8 cellular contexts compared by ENCODE assay signal in genomic region chr17:61574542-61575351, GRCh38.
DNase-seq lines count a peak whose midpoint lies in the region; ATAC-seq and TF ChIP-seq lines count a peak whose summit lies in the region.

No MANE protein-coding gene starts in this region.

- POLR2A ChIA-PET in HEK293 (lab: Yijun Ruan, JAX) = interaction anchor here (0.9 to 1.3 kb wide), 2 partner anchors 162 to 175 kb away, joined by 3 to 4 read pairs; partner anchors contain the start of gene TBX2

- CTCF ChIA-PET in HEK293 (lab: Yijun Ruan, JAX) = interaction anchor here (0.6 to 3.0 kb wide), 32 partner anchors 8 to 678 kb away, joined by 3 to 29 read pairs (median 4); no protein-coding TSS in a partner anchor

- no peak overlapping the region for H3K4me3 ChIP-seq in HEK293 (ENCODE audit: low read depth, low read length)

- H3K27ac ChIP-seq in HEK293 (ENCODE audit: extremely low read depth, low read depth, low read length) = no peak overlapping the region

- ATAC-seq in HG02840 (IDR thresholded peaks at IDR 0.05; ENCODE audit: low FRiP score, unreplicated experiment) = no peak
- no peak for ATAC-seq in HG03045 (IDR thresholded peaks at IDR 0.05; ENCODE audit: unreplicated experiment)
- no peak for ATAC-seq in GM18867 (IDR thresholded peaks at IDR 0.05; ENCODE audit: unreplicated experiment)

- no peaks in the 10 kb centered on the region for H3K4me1 ChIP-seq in HEK293 (ENCODE audit: control insufficient read depth, insufficient read depth, low read length)

- H3K36me3 ChIP-seq in HEK293 (ENCODE audit: control insufficient read depth in 2 of 2, insufficient read depth in 1 of 2, low read length in 2 of 2) = no peaks in the 10 kb centered on the region

- DNase-seq in AG09319 (ENCODE audit: extremely low read depth, low read depth) = no peak
- DNase-seq in RKO (ENCODE audit: low spot score) = peak; percentile 51
- peak; percentile 14 for DNase-seq in glomerular visceral epithelial cell (ENCODE audit: extremely low spot score)
- DNase-seq in activated CD4-positive, CD25-positive, alpha-beta regulatory T cell treated with anti-CD3 and anti-CD28 coated beads, Interleukin-2, amount 50 U/mL, for 72 hours = no peak

- peak; percentile 41 for TF ChIP-seq CTCF in AG09319 (IDR thresholded peaks at IDR 0.05; ENCODE audit: low read depth, low read length)
- TF ChIP-seq CTCF in HEK293 (tag by site-specific recombination; IDR thresholded peaks at IDR 0.05) = peak; percentile 44; the same call in 1 of the 2 replicates

- no peaks in the 10 kb centered on the region for H3K9me3 ChIP-seq in HEK293 (ENCODE audit: control insufficient read depth, insufficient read depth, low read depth, low read length)

TF ChIP-seq in HEK293, 187 proteins besides CTCF, POLR2A, EP300 and RAD21:
- 0 out of 2 replicates have a peak, but pooled peaks have one; percentile 13 for TF ChIP-seq ZBTB8A (tag by site-specific recombination; IDR thresholded peaks at IDR 0.05)
- TF ChIP-seq ZFP69B (tag by site-specific recombination; IDR thresholded peaks at IDR 0.05) = no peak
- no peak for TF ChIP-seq ZNF19 (tag by site-specific recombination; IDR thresholded peaks at IDR 0.05; ENCODE audit: low read depth)
- TF ChIP-seq, protein P1, sequence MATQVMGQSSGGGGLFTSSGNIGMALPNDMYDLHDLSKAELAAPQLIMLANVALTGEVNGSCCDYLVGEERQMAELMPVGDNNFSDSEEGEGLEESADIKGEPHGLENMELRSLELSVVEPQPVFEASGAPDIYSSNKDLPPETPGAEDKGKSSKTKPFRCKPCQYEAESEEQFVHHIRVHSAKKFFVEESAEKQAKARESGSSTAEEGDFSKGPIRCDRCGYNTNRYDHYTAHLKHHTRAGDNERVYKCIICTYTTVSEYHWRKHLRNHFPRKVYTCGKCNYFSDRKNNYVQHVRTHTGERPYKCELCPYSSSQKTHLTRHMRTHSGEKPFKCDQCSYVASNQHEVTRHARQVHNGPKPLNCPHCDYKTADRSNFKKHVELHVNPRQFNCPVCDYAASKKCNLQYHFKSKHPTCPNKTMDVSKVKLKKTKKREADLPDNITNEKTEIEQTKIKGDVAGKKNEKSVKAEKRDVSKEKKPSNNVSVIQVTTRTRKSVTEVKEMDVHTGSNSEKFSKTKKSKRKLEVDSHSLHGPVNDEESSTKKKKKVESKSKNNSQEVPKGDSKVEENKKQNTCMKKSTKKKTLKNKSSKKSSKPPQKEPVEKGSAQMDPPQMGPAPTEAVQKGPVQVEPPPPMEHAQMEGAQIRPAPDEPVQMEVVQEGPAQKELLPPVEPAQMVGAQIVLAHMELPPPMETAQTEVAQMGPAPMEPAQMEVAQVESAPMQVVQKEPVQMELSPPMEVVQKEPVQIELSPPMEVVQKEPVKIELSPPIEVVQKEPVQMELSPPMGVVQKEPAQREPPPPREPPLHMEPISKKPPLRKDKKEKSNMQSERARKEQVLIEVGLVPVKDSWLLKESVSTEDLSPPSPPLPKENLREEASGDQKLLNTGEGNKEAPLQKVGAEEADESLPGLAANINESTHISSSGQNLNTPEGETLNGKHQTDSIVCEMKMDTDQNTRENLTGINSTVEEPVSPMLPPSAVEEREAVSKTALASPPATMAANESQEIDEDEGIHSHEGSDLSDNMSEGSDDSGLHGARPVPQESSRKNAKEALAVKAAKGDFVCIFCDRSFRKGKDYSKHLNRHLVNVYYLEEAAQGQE (tag by site-specific recombination; IDR thresholded peaks at IDR 0.05) = no peak
- TF ChIP-seq ZNF239 (tag by site-specific recombination; IDR thresholded peaks at IDR 0.05) = no peak
- TF ChIP-seq ZNF335 (tag by site-specific recombination; conservative IDR thresholded peaks at IDR 0.05) = 0 out of 2 replicates have a peak, but pooled peaks have one; percentile 43
- TF ChIP-seq ZNF660 (tag by site-specific recombination; IDR thresholded peaks at IDR 0.05) = 0 out of 2 replicates have a peak, but pooled peaks have one; percentile 42
- no peak for TF ChIP-seq BCL11B (tag by site-specific recombination; IDR thresholded peaks at IDR 0.05; ENCODE audit: low read depth)
- TF ChIP-seq ZNF600 (tag by site-specific recombination; IDR thresholded peaks at IDR 0.05) = 0 out of 2 replicates have a peak, but pooled peaks have one; percentile 26
- TF ChIP-seq ZNF341 (tag by site-specific recombination; IDR thresholded peaks at IDR 0.05; ENCODE audit: low read depth) = no peak
- 0 out of 2 replicates have a peak, but pooled peaks have one; percentile 19 for TF ChIP-seq ZBTB17 (tag by site-specific recombination; IDR thresholded peaks at IDR 0.05)
- TF ChIP-seq, protein P2, sequence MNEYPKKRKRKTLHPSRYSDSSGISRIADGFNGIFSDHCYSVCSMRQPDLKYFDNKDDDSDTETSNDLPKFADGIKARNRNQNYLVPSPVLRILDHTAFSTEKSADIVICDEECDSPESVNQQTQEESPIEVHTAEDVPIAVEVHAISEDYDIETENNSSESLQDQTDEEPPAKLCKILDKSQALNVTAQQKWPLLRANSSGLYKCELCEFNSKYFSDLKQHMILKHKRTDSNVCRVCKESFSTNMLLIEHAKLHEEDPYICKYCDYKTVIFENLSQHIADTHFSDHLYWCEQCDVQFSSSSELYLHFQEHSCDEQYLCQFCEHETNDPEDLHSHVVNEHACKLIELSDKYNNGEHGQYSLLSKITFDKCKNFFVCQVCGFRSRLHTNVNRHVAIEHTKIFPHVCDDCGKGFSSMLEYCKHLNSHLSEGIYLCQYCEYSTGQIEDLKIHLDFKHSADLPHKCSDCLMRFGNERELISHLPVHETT (tag by site-specific recombination; IDR thresholded peaks at IDR 0.05) = no peak
- TF ChIP-seq ZNF146 (tag by site-specific recombination; IDR thresholded peaks at IDR 0.05) = no peak
- TF ChIP-seq ZNF449 (tag by site-specific recombination; IDR thresholded peaks at IDR 0.05) = 0 out of 2 replicates have a peak, but pooled peaks have one; percentile 27
- TF ChIP-seq ZNF311 (tag by site-specific recombination; IDR thresholded peaks at IDR 0.05; ENCODE audit: borderline replicate concordance) = no peak
- TF ChIP-seq GLIS1 (tag by site-specific recombination; IDR thresholded peaks at IDR 0.05) = peak; percentile 51
- no peak for TF ChIP-seq ZNF391 (tag by site-specific recombination; IDR thresholded peaks at IDR 0.05; ENCODE audit: borderline replicate concordance, low read depth)
- TF ChIP-seq, protein P3, sequence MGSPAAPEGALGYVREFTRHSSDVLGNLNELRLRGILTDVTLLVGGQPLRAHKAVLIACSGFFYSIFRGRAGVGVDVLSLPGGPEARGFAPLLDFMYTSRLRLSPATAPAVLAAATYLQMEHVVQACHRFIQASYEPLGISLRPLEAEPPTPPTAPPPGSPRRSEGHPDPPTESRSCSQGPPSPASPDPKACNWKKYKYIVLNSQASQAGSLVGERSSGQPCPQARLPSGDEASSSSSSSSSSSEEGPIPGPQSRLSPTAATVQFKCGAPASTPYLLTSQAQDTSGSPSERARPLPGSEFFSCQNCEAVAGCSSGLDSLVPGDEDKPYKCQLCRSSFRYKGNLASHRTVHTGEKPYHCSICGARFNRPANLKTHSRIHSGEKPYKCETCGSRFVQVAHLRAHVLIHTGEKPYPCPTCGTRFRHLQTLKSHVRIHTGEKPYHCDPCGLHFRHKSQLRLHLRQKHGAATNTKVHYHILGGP (tag by site-specific recombination; IDR thresholded peaks at IDR 0.05) = no peak
- peak; percentile 74 for TF ChIP-seq ZNF654 (tag by site-specific recombination; IDR thresholded peaks at IDR 0.05; ENCODE audit: low read depth)

Comparison
In these comparisons a context has a peak if more than half of its experiments do, and no peak if none do; other contexts are left out.
1. DNase-seq: peak in RKO (single experiment) and glomerular visceral epithelial cell (single experiment); none in AG09319 (single experiment) and activated CD4-positive, CD25-positive, alpha-beta regulatory T cell treated with anti-CD3 and anti-CD28 coated beads, Interleukin-2, amount 50 U/mL, for 72 hours (single experiment).